Comparison of ENCODE assay signal across 2 cellular contexts in the genomic region with DNA sequence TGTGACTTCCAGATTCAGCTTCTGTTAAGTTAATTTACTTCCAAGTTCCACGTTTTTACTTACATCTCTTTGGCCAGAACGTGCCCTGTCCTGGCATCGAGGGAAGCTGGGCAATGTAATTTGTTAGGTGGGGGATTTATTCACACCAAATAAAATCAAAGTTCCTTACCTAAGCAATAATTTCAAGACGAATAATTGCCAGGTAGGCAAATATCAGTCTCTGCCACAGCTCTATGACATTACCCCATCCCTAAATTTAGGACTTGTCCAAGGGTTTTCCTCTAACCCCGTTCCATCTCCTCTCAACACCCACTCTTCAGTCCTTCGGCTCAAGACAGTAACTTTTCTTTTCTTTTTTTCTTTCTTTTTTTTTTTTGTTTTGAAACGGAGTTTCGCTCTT.
TF ChIP-seq lines count a peak whose summit lies in the region.

No MANE protein-coding gene starts in this region.

TF ChIP-seq in A549, 52 proteins besides CTCF, POLR2A, EP300 and RAD21:
- TF ChIP-seq MAZ (IDR thresholded peaks at IDR 0.05; ENCODE audit: borderline replicate concordance, low read depth, low read length) (no peak), MAFK (IDR thresholded peaks at IDR 0.05; ENCODE audit: partially characterized antibody) (peak; percentile 43)
TF ChIP-seq in A549: peak in this region for 1.

TF ChIP-seq in IMR-90, 13 proteins besides CTCF, POLR2A, EP300 and RAD21 (continued from another document):
- TF ChIP-seq MAFK (IDR thresholded peaks at IDR 0.05; ENCODE audit: low read depth, low read length): peak; percentile 60; the same call in 1 of the 2 replicates
- TF ChIP-seq FOS (IDR thresholded peaks at IDR 0.05; ENCODE audit: low read depth, low read length): no peak
